ENCODE assay signal across 8 cellular contexts in the genomic region with DNA sequence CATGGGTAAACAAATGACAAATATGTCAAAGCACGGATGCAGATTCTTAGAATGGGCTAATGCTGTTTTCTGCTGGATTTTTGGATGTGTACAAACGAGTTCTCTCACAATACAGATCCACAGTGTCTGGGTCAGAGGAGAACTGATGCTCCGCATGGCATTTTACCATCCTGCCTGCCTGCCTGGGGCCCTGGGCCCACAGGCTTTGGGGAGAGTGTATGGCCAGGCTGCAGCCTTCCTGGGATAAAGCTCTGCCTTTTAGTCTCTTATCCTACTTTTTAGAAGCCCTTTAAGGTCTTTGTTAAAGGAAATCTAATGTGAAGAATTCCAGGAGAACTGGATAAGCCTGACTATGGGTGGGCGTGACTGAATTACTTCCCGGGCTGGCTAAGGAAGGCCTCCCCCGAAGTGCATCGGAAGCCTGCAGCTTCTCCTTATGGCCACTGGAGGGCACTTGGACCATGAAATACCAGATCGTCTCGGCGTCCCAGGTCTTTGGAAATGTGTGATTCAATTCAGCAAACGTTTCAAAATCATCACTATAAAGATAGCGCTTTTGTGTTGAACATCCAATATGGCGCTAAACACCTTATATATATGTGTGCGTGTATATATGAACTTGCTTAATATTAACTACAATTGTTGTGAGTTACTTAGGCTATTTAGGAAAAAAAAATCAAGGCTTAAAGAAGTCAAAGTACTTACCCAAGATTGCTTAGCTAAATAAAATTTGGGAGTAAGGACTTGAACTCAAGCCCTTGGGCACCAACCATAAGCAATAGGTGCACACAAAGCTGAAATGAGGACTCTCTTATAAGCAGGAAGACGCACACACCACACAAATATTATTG. TPM values are rescaled to one million over a fixed set of nuclear protein-coding genes. Genes with fewer than 3 reads are reported as not detected.
DNase-seq lines count a peak whose midpoint lies in the region; ATAC-seq and TF ChIP-seq lines count a peak whose summit lies in the region.

No MANE protein-coding gene starts in this region.

- no peak overlapping the region for H3K9ac ChIP-seq in Loucy (ENCODE audit: low read depth, low read length, poor library complexity, severe bottlenecking)
- H3K9ac ChIP-seq in trophoblast cell (ENCODE audit: low read length), result no peak overlapping the region

- no peaks in the 10 kb centered on the region for H3K4me1 ChIP-seq in Loucy (ENCODE audit: insufficient read depth, low read length, poor library complexity, severe bottlenecking)
- peaks cover 18 to 21% of the 10 kb centered on the region in 2 experiments for H3K4me1 ChIP-seq in trophoblast cell (ENCODE audit: control insufficient read depth in 1 of 2, insufficient read depth in 2 of 2, low read length in 2 of 2)
- no peaks in the 10 kb centered on the region for H3K4me1 ChIP-seq in vagina

- no peak overlapping the region for H4K12ac ChIP-seq in trophoblast cell (ENCODE audit: low read depth, low read length)

- H3K14ac ChIP-seq in trophoblast cell (ENCODE audit: low read length), result no peak overlapping the region

- H3K79me1 ChIP-seq in trophoblast cell (ENCODE audit: low read length), result no peaks in the 10 kb centered on the region

- H2AFZ ChIP-seq in Loucy (ENCODE audit: low read length), result no peak overlapping the region
- H2AFZ ChIP-seq in trophoblast cell (ENCODE audit: insufficient read depth, low read length, poor library complexity), result no peak overlapping the region

- no peaks in the 10 kb centered on the region for H3K27me3 ChIP-seq in Loucy (ENCODE audit: insufficient read depth, low read length, poor library complexity, severe bottlenecking)
- no peaks in the 10 kb centered on the region for H3K27me3 ChIP-seq in trophoblast cell (ENCODE audit: insufficient read depth, low read length)
- no peaks in the 10 kb centered on the region for H3K27me3 ChIP-seq in vagina

- no peaks in the 10 kb centered on the region for H3K36me3 ChIP-seq in Loucy (ENCODE audit: insufficient read depth, low read length)
- H3K36me3 ChIP-seq in trophoblast cell (ENCODE audit: control insufficient read depth in 1 of 2, insufficient read depth in 2 of 2, low read length in 2 of 2), result no peaks in the 10 kb centered on the region
- H3K36me3 ChIP-seq in vagina, result no peaks in the 10 kb centered on the region

- TF ChIP-seq CTCF in Loucy (conservative IDR thresholded peaks at IDR 0.05; ENCODE audit: low read length), result peak; percentile 97
- TF ChIP-seq CTCF in vagina (IDR thresholded peaks at IDR 0.05), result peak; percentile 81 to 93 (median 89)

- H4K20me1 ChIP-seq in Loucy (ENCODE audit: insufficient read depth, low read length, poor library complexity, severe bottlenecking), result no peaks in the 10 kb centered on the region

- H4K8ac ChIP-seq in trophoblast cell (ENCODE audit: low read depth, low read length), result no peak overlapping the region

- no peak overlapping the region for H3K4ac ChIP-seq in trophoblast cell (ENCODE audit: low read depth, low read length)

- H3K4me3 ChIP-seq in Loucy (ENCODE audit: low read length, poor library complexity, severe bottlenecking), result no peak overlapping the region
- no peak overlapping the region for H3K4me3 ChIP-seq in trophoblast cell (ENCODE audit: low read depth, low read length)
- H3K4me3 ChIP-seq in vagina, result no peak overlapping the region

- no peak for TF ChIP-seq POLR2A in vagina (IDR thresholded peaks at IDR 0.05)

- H3K27ac ChIP-seq in trophoblast cell (ENCODE audit: low read depth, low read length) (no peak overlapping the region), vagina (no peak overlapping the region)

- H3K4me2 ChIP-seq in Loucy (ENCODE audit: low read depth, low read length, poor library complexity, severe bottlenecking) (no peak overlapping the region), trophoblast cell (ENCODE audit: low read length) (no peak overlapping the region)

- H3K79me2 ChIP-seq in Loucy (ENCODE audit: insufficient read depth, low read length) (no peaks in the 10 kb centered on the region), trophoblast cell (ENCODE audit: control insufficient read depth, insufficient read depth, low read length, poor library complexity) (no peaks in the 10 kb centered on the region)

- intact Hi-C loops in vagina (cut with DNase I), result no loop called here

- no peak overlapping the region for H2BK12ac ChIP-seq in trophoblast cell (ENCODE audit: low read length)

- H3K9me2 ChIP-seq in Loucy (replicated peaks; ENCODE audit: low read depth, low read length), result no peaks in the 10 kb centered on the region

- DNase-seq in DMS 273 treated with DMSO at 0.1 percent for 48 hours (lab: John Stamatoyannopoulos, UW) (peak; percentile 57), SIG-M5 (lab: John Stamatoyannopoulos, UW) (peak; percentile 57), germinal center (ENCODE audit: low spot score) (peak; percentile 71), trophoblast cell (peak; percentile 66 to 90), vagina (ENCODE audit: extremely low spot score in 2 of 2) (no peak)
- DNase-seq in activated naive CD4-positive, alpha-beta T cell treated with Interleukin-2 at 50 U/mL for 16 hours, result peak; percentile 61

- ATAC-seq in GM21529 (IDR thresholded peaks at IDR 0.05; ENCODE audit: unreplicated experiment), result peak; percentile 96

- H4K91ac ChIP-seq in trophoblast cell (ENCODE audit: low read depth, low read length), result no peak overlapping the region

- no CpG with 5 or more reads among the region's 15 CpGs for WGBS in trophoblast cell (ENCODE audit: extremely low coverage, insufficient coverage, insufficient read length)

- H2BK120ac ChIP-seq in trophoblast cell (ENCODE audit: insufficient read depth, low read length, poor library complexity), result no peak overlapping the region

- no peak overlapping the region for H3K23ac ChIP-seq in trophoblast cell (ENCODE audit: low read length)

- no peak overlapping the region for H2BK5ac ChIP-seq in trophoblast cell (ENCODE audit: low read depth, low read length, poor library complexity)

- H3F3A ChIP-seq in Loucy (ENCODE audit: low read depth), result no peaks in the 10 kb centered on the region

- H3K9me3 ChIP-seq in Loucy (ENCODE audit: insufficient read depth, low read depth, low read length), result no peaks in the 10 kb centered on the region
- no peaks in the 10 kb centered on the region for H3K9me3 ChIP-seq in trophoblast cell (ENCODE audit: insufficient read depth, low read depth, low read length)
- no peaks in the 10 kb centered on the region for H3K9me3 ChIP-seq in vagina

- H2AK5ac ChIP-seq in trophoblast cell (ENCODE audit: low read length), result no peak overlapping the region

- H3K18ac ChIP-seq in trophoblast cell (ENCODE audit: low read length), result no peak overlapping the region

RNA-seq across cellular contexts. Expression of gene DNPEP, which starts 15.2 kb away (rescaled TPM):
- 48.6 and 49.0 TPM in 2 replicates for polyA plus RNA-seq in trophoblast cell (2013)
- 62.9 TPM for total RNA-seq in vagina

RNA-seq across cellular contexts. Expression of gene DES, which starts 15.3 kb away (rescaled TPM):
- polyA plus RNA-seq in trophoblast cell (2013), result 0.05 and 0.06 TPM in 2 replicates
- total RNA-seq in vagina, result 883 TPM

RNA-seq across cellular contexts. Expression of gene SPEG, which starts 31.8 kb away (rescaled TPM):
- 28.0 and 28.6 TPM in 2 replicates for polyA plus RNA-seq in trophoblast cell (2013)
- total RNA-seq in vagina, result 28.2 TPM

Comparison
In these comparisons a context has a peak if more than half of its experiments do, and no peak if none do; other contexts are left out.
1. DNase-seq: peak in DMS 273 treated with DMSO at 0.1 percent for 48 hours (single experiment), SIG-M5 (single experiment), activated naive CD4-positive, alpha-beta T cell treated with Interleukin-2 at 50 U/mL for 16 hours (single experiment), germinal center (single experiment) and trophoblast cell (2 of 2); none in vagina (0 of 2).